ENCODE assay signal across 11 cellular contexts in the genomic region with DNA sequence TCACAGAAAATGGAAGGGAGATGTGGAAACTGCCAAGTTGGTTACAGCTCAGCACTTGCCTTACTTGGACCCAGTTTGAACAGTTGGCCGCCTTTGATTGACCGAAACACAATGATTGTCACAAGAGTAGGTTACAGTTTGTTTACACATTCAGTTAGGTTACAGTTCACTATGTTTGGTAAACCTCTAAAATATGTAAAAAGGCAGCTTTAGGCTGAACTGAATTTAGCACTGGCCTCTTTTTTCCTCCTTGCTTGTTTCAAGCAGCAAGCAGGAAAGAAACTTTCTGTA.
"Had no signal": no experiment of that assay in that cellular context is flagged by ENCODE, and none has a peak within 500 bp of the region (broad histone marks: within the 10 kb centered on the region; RNA-seq: fewer than 3 reads in every experiment).

No MANE protein-coding gene starts in this region.

- H3K4me3 ChIP-seq: GM23248, GM23338, HAP-1 had no signal

- H3K4me3 Mint-ChIP-seq: GM23338, H9, HFFc6 had no signal

- DNase-seq: GM23248, GOT3, H7, H9, HCEC 1CT, HFFc6 had no signal

- H3K9me3 Mint-ChIP-seq: GM23338 had no signal

- H3K27ac ChIP-seq: GM23248 had no signal

- H3K4me2 ChIP-seq: GM23338 had no signal

- H2AFZ ChIP-seq: GM23248, GM23338 had no signal

- H3K4me1 Mint-ChIP-seq: GM23338, H9 had no signal

- H3K9me3 ChIP-seq: HAP-1 had no signal

- ATAC-seq: GM23338, HCT116 had no signal

- H3K27ac Mint-ChIP-seq: GM23338, H9, HFFc6 had no signal

- FAIRE-seq: H1, H54 had no signal

- H3K9ac ChIP-seq: GM23248 had no signal

- H3K36me3 ChIP-seq: HAP-1 had no signal
